ENCODE assay signal across 1 cellular context in genomic region chr7:102230593-102230992, GRCh38.
TF ChIP-seq lines count a peak whose summit lies in the region.

No MANE protein-coding gene starts in this region.

TF ChIP-seq in IMR-90, 13 proteins besides CTCF, POLR2A, EP300 and RAD21 (continued from another document):
- TF ChIP-seq MAFK (IDR thresholded peaks at IDR 0.05; ENCODE audit: low read depth, low read length) (no peak), BHLHE40 (IDR thresholded peaks at IDR 0.05; ENCODE audit: low read depth, low read length) (no peak), CEBPB (IDR thresholded peaks at IDR 0.05; ENCODE audit: low read depth, low read length) (peak; percentile 95)
